Comparison of ENCODE assay signal across 1 cellular context in the genomic region with DNA sequence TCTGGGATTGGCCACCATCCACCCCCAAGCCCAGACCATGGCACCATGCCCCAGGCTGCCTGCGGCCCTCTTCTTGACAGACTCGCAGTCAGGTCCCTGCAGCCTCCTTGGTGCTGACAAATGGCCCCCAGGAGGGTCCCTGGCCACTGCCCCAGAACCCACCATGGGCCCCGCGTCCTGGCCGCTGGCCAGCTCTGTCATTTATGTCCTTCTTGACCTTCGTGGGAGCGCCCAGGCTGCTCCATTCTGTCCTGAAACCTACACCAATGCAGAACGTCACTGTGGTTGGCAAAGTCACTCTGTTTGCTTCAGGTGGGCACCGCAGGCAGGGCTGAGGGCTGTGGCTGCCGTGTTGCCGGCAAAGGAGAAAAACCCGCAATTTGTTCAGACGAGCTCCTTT.
TF ChIP-seq lines count a peak whose summit lies in the region.

No MANE protein-coding gene starts in this region.

TF ChIP-seq in K562, 482 proteins besides CTCF, POLR2A, EP300 and RAD21:
- TF ChIP-seq NFIC (IDR thresholded peaks at IDR 0.05) (peak; percentile 62), ZNF175 (CRISPR knock-in tag; IDR thresholded peaks at IDR 0.05; ENCODE audit: low read depth) (no peak)
TF ChIP-seq in K562: peak in this region for 1.
